13 cellular contexts compared by ENCODE assay signal in the genomic region with DNA sequence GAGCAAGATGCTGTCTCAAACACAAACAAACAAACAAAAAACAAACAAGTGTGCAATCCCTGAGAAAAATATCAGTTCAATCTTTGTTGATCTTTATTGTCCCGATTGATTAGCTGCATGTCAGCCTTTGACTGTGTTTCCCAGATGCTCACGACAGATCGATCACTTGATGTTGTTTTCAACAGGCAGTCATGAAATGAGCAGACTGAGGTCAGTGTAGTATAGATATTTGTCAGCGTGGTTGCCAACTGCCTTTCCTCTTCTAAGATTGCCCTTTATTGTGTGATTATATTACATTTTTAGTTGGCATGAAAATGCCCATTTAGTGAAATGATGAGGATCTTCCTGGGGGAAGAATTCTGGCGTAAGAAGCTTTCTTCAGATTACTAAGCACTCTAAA. TPM values are rescaled to one million over a fixed set of nuclear protein-coding genes. Genes with fewer than 3 reads are reported as not detected.
DNase-seq lines count a peak whose midpoint lies in the region; ATAC-seq and TF ChIP-seq lines count a peak whose summit lies in the region.
"Had no signal": no experiment of that assay in that cellular context is flagged by ENCODE, and none has a peak within 500 bp of the region (broad histone marks: within the 10 kb centered on the region; RNA-seq: fewer than 3 reads in every experiment).

No MANE protein-coding gene starts in this region.

- peaks cover 30 to 55% of the 10 kb centered on the region in 2 donors for H3K36me3 Mint-ChIP-seq in CD14-positive monocyte
- H3K36me3 Mint-ChIP-seq in activated T-helper 2 cell treated with anti-CD3 and anti-CD28 coated beads, Interferon-gamma antibody, Interleukin-2, Interleukin-4, amounts not matched to agents 10 μg/mL and 5 μg/mL and 100 μg/mL, durations not matched to agents 14 hours and 24 hours and 36 hours (ENCODE audit: low read depth) = peaks cover 21% of the 10 kb centered on the region

- H3K4me1 Mint-ChIP-seq in CD14-positive monocyte = peaks cover 33% of the 10 kb centered on the region
- peaks cover 44% of the 10 kb centered on the region for H3K4me1 Mint-ChIP-seq in activated T-helper 2 cell treated with anti-CD3 and anti-CD28 coated beads, Interferon-gamma antibody, Interleukin-2, Interleukin-4, amounts not matched to agents 10 μg/mL and 5 μg/mL and 100 μg/mL, durations not matched to agents 14 hours and 24 hours and 36 hours (ENCODE audit: low read depth)

- intact Hi-C loops in CD14-positive monocyte (cut with micrococcal nuclease) = loop anchor here in 1 of 2 donors (10.0 kb wide), 1 partner anchor 54 kb away; no protein-coding TSS in a partner anchor
- intact Hi-C loops in activated T-helper 2 cell treated with anti-CD3 and anti-CD28 coated beads, Interferon-gamma antibody, Interleukin-2, Interleukin-4, amounts not matched to agents 10 μg/mL and 5 μg/mL and 100 μg/mL, durations not matched to agents 14 hours and 24 hours and 36 hours (cut with micrococcal nuclease) = loop anchor here (1.0 to 2.0 kb wide), 3 partner anchors 24 to 34 kb away; no protein-coding TSS in a partner anchor

- H3K27me3 Mint-ChIP-seq in CD14-positive monocyte (ENCODE audit: low read depth in 3 of 3) = no peaks in the 10 kb centered on the region
- H3K27me3 Mint-ChIP-seq in activated T-helper 2 cell treated with anti-CD3 and anti-CD28 coated beads, Interferon-gamma antibody, Interleukin-2, Interleukin-4, amounts not matched to agents 10 μg/mL and 5 μg/mL and 100 μg/mL, durations not matched to agents 14 hours and 24 hours and 36 hours (ENCODE audit: low read depth) = no peaks in the 10 kb centered on the region
- H3K27me3 Mint-ChIP-seq: dendritic cell treated with granulocyte-macrophage colony-stimulating factor and Interleukin-4, amounts not matched to agents 40 ng/mL and 50 ng/mL, for 4 days had no signal

- ATAC-seq in GM18498 (IDR thresholded peaks at IDR 0.05; ENCODE audit: unreplicated experiment) (peak; percentile 34), HG03108 (IDR thresholded peaks at IDR 0.05; ENCODE audit: unreplicated experiment) (peak; percentile 44), GM19455 (IDR thresholded peaks at IDR 0.05; ENCODE audit: unreplicated experiment) (no peak), GM21367 (IDR thresholded peaks at IDR 0.05; ENCODE audit: unreplicated experiment) (no peak)
- ATAC-seq: HCT116, left colon, upper lobe of right lung had no signal

- H3K9me3 Mint-ChIP-seq in CD14-positive monocyte = peaks cover 0 to 3% (median 0%) of the 10 kb centered on the region in 7 donors
- no peaks in the 10 kb centered on the region for H3K9me3 Mint-ChIP-seq in activated T-helper 2 cell treated with anti-CD3 and anti-CD28 coated beads, Interferon-gamma antibody, Interleukin-2, Interleukin-4, amounts not matched to agents 10 μg/mL and 5 μg/mL and 100 μg/mL, durations not matched to agents 14 hours and 24 hours and 36 hours
- H3K9me3 Mint-ChIP-seq: dendritic cell treated with granulocyte-macrophage colony-stimulating factor and Interleukin-4, amounts not matched to agents 40 ng/mL and 50 ng/mL, for 4 days had no signal

- H3K4me3 Mint-ChIP-seq in CD14-positive monocyte = no peak overlapping the region
- H3K4me3 Mint-ChIP-seq in activated T-helper 2 cell treated with anti-CD3 and anti-CD28 coated beads, Interferon-gamma antibody, Interleukin-2, Interleukin-4, amounts not matched to agents 10 μg/mL and 5 μg/mL and 100 μg/mL, durations not matched to agents 14 hours and 24 hours and 36 hours (ENCODE audit: low read depth) = peak overlapping the region; percentile 11
- H3K4me3 Mint-ChIP-seq: dendritic cell treated with granulocyte-macrophage colony-stimulating factor and Interleukin-4, amounts not matched to agents 40 ng/mL and 50 ng/mL, for 4 days had no signal

- no peak for DNase-seq in CD14-positive monocyte (ENCODE audit: low spot score)
- DNase-seq in activated T-helper 2 cell treated with anti-CD3 and anti-CD28 coated beads, Interferon-gamma antibody, Interleukin-2, Interleukin-4, amounts not matched to agents 10 μg/mL and 5 μg/mL and 100 μg/mL, durations not matched to agents 14 hours and 24 hours and 36 hours (ENCODE audit: low spot score) = peak; percentile 26
- no peak for DNase-seq in NCI-H1092 treated with DMSO at 0.1 percent for 48 hours (lab: John Stamatoyannopoulos, UW)
- DNase-seq in NCI-H748 treated with DMSO at 0.1 percent for 48 hours (lab: John Stamatoyannopoulos, UW) = no peak
- DNase-seq: left colon, SIG-M5, upper lobe of right lung had no signal

- TF ChIP-seq CTCF in CD14-positive monocyte (IDR thresholded peaks at IDR 0.05) = no peak

- H3K27ac Mint-ChIP-seq in CD14-positive monocyte = peak overlapping the region in 4 of 7 donors; percentile 12 to 50 (median 34)
- peak overlapping the region; percentile 46 for H3K27ac Mint-ChIP-seq in activated T-helper 2 cell treated with anti-CD3 and anti-CD28 coated beads, Interferon-gamma antibody, Interleukin-2, Interleukin-4, amounts not matched to agents 10 μg/mL and 5 μg/mL and 100 μg/mL, durations not matched to agents 14 hours and 24 hours and 36 hours
- H3K27ac Mint-ChIP-seq: dendritic cell treated with granulocyte-macrophage colony-stimulating factor and Interleukin-4, amounts not matched to agents 40 ng/mL and 50 ng/mL, for 4 days had no signal

RNA-seq across cellular contexts. Expression of a gene that starts 25.6 kb away (rescaled TPM):
- polyA plus RNA-seq in CD14-positive monocyte = 10 to 100 TPM; 21.8 to 66.1 TPM
- total RNA-seq in activated T-helper 2 cell treated with anti-CD3 and anti-CD28 coated beads, Interferon-gamma antibody, Interleukin-2, Interleukin-4, amounts not matched to agents 10 μg/mL and 5 μg/mL and 100 μg/mL, durations not matched to agents 14 hours and 24 hours and 36 hours = 48.6 and 54.6 TPM in 2 replicates

Comparison
In these comparisons a context has a peak if more than half of its experiments do, and no peak if none do; other contexts are left out.
1. ATAC-seq: peak in GM18498 (single experiment) and HG03108 (single experiment); none in GM19455 (single experiment) and GM21367 (single experiment).